2 cellular contexts compared by ENCODE assay signal in genomic region chr5:150577378-150577777, GRCh38.
TF ChIP-seq lines count a peak whose summit lies in the region.

No MANE protein-coding gene starts in this region.

TF ChIP-seq in HepG2, 621 proteins besides CTCF, POLR2A, EP300 and RAD21:
- TF ChIP-seq NKX3-1 (CRISPR knock-in tag; IDR thresholded peaks at IDR 0.05) (no peak), MNT (IDR thresholded peaks at IDR 0.05) (peak; percentile 96)
TF ChIP-seq in HepG2: peak in this region for 1.

TF ChIP-seq in H1, 55 proteins besides CTCF, POLR2A, EP300 and RAD21:
- no peak for TF ChIP-seq POU5F1 (IDR thresholded peaks at IDR 0.05; ENCODE audit: low read depth, low read length)
- no peak for TF ChIP-seq JUN (IDR thresholded peaks at IDR 0.05; ENCODE audit: low read depth, low read length)
- no peak for TF ChIP-seq ZNF274 (IDR thresholded peaks at IDR 0.05; ENCODE audit: borderline replicate concordance, extremely low read depth, low read length)
- TF ChIP-seq USF2 (IDR thresholded peaks at IDR 0.05; ENCODE audit: low read length): no peak
- TF ChIP-seq SIRT6 (IDR thresholded peaks at IDR 0.05; ENCODE audit: low read length): no peak
- no peak for TF ChIP-seq SP2 (IDR thresholded peaks at IDR 0.05; ENCODE audit: low read length)
- no peak for TF ChIP-seq SP4 (IDR thresholded peaks at IDR 0.05; ENCODE audit: low read length)
- TF ChIP-seq TCF12 (IDR thresholded peaks at IDR 0.05; ENCODE audit: low read depth, low read length): no peak
- no peak for TF ChIP-seq ATF3 (IDR thresholded peaks at IDR 0.05; ENCODE audit: insufficient read depth, low read depth, low read length)
- TF ChIP-seq SIN3A (conservative IDR thresholded peaks at IDR 0.05 in 1 of 2, IDR thresholded peaks at IDR 0.05 in 1 of 2; ENCODE audit: low read depth in 1 of 2, low read length in 2 of 2): no peak
- no peak for TF ChIP-seq CEBPB (IDR thresholded peaks at IDR 0.05; ENCODE audit: low read depth, low read length)
- no peak for TF ChIP-seq SP1 (IDR thresholded peaks at IDR 0.05; ENCODE audit: low read depth, low read length)
- no peak for TF ChIP-seq HDAC2 (IDR thresholded peaks at IDR 0.05; ENCODE audit: borderline replicate concordance in 1 of 2, low read depth in 2 of 2, low read length in 2 of 2)
